ENCODE assay signal across 23 cellular contexts in the genomic region with DNA sequence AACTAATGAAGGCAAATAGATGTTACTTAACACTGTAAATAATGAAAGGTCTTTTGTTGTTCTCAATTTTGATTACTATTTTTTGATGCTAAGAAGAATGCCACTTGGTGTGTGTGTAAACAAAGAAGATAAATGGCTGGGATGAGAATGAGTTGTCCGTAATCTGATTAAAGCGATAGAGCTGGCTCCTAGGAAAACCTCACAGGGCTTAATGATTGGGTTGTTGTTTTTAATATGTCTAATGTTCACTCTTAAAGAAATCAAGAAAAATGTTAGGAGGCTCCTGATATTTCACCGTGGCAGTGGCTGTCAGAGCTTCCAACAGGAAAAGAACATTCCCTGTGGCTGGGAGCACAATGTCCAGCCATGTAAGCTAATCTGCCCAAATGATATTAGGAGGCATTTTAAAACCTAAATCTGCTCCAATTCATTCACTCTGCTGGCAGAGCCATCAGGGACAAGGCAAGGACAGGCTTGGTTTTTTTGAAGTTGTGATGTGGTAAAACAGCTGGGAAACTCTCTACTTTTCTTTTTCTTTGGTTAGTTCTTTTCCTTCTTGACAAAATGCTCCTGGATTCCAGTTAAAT.
DNase-seq lines count a peak whose midpoint lies in the region; TF ChIP-seq lines count a peak whose summit lies in the region.
"Had no signal": no experiment of that assay in that cellular context is flagged by ENCODE, and none has a peak within 500 bp of the region (broad histone marks: within the 10 kb centered on the region; RNA-seq: fewer than 3 reads in every experiment).

No MANE protein-coding gene starts in this region.

- H3K4me3 ChIP-seq in WERI-Rb-1 (ENCODE audit: low read depth, low read length) (peak overlapping the region; percentile 41), parathyroid adenoma (ENCODE audit: low read depth, low read length) (no peak overlapping the region)
- H3K4me3 ChIP-seq: body of pancreas, dorsolateral prefrontal cortex, gastroesophageal sphincter, left lung, PC-9, tibial artery had no signal

- in situ Hi-C loops in G401 (cut with HindIII; ENCODE audit: low sequenced_read_pairs): no loop called here

- no peak overlapping the region for H3K4me2 ChIP-seq in parathyroid adenoma (ENCODE audit: low read length)
- H3K4me2 ChIP-seq: PC-9 had no signal

- peak overlapping the region; percentile 60 for H3K27ac ChIP-seq in WERI-Rb-1
- no peak overlapping the region for H3K27ac ChIP-seq in parathyroid adenoma
- H3K27ac ChIP-seq: body of pancreas, dorsolateral prefrontal cortex, gastroesophageal sphincter, left lung, PC-9, tibial artery had no signal

- no peaks in the 10 kb centered on the region for H3K79me2 ChIP-seq in parathyroid adenoma

- TF ChIP-seq CTCF in WERI-Rb-1 (IDR thresholded peaks at IDR 0.05; ENCODE audit: low read depth, low read length) (no peak), parathyroid adenoma (IDR thresholded peaks at IDR 0.05) (no peak)

- no peaks in the 10 kb centered on the region for H3K27me3 ChIP-seq in WERI-Rb-1 (ENCODE audit: insufficient read depth, low read depth, severe bottlenecking)
- no peaks in the 10 kb centered on the region for H3K27me3 ChIP-seq in parathyroid adenoma (ENCODE audit: control insufficient read depth, insufficient read depth, low read length)
- H3K27me3 ChIP-seq: body of pancreas had no signal

- DNase-seq in NCI-H2196 treated with DMSO at 0.1 percent for 48 hours (lab: John Stamatoyannopoulos, UW; ENCODE audit: unreplicated experiment) (peak; percentile 88), NCI-H2196 (lab: John Stamatoyannopoulos, UW; ENCODE audit: unreplicated experiment) (no peak), G401 (ENCODE audit: low spot score) (peak; percentile 55), WERI-Rb-1 (peak; percentile 49), NOMO-1 treated with DMSO at 0.1 percent for 48 hours (lab: John Stamatoyannopoulos, UW; ENCODE audit: unreplicated experiment) (no peak)
- no peak for DNase-seq in stimulated activated naive CD4-positive, alpha-beta T cell (lab: John Stamatoyannopoulos, UW)
- DNase-seq: ACHN; activated CD4-positive, alpha-beta T cell treated with anti-CD3 and anti-CD28 coated beads, Interleukin-2, amount 10 ng/mL, durations not matched to agents 7 days and 5 days; activated naive CD4-positive, alpha-beta T cell treated with Interleukin-2 at 50 U/mL for 16 hours; activated T-cell treated with anti-CD3 and anti-CD28 coated beads, Interleukin-2, amount 50 U/mL, for 48 hours; BE2C; body of pancreas; dorsolateral prefrontal cortex; H7; left lung; mesenchymal stem cell; PC-9; small intestine; stimulated activated CD4-positive, alpha-beta T cell treated with anti-CD3 and anti-CD28 coated beads, Interleukin-1b, Interleukin-23, amount 100 ng/mL, for 48 hours; T-helper 9 cell; tibial artery had no signal

- no peak overlapping the region for H3K9ac ChIP-seq in parathyroid adenoma

- H3K4me1 ChIP-seq in parathyroid adenoma: peaks cover 3% of the 10 kb centered on the region
- H3K4me1 ChIP-seq: BE2C, body of pancreas, gastroesophageal sphincter, left lung, tibial artery had no signal

- H3K36me3 ChIP-seq in WERI-Rb-1 (no peaks in the 10 kb centered on the region), parathyroid adenoma (ENCODE audit: control insufficient read depth, insufficient read depth, low read length) (no peaks in the 10 kb centered on the region)
- H3K36me3 ChIP-seq: BE2C, gastroesophageal sphincter, left lung, tibial artery had no signal

- H2AFZ ChIP-seq in parathyroid adenoma: peak overlapping the region; percentile 56

- H3K9me3 ChIP-seq in WERI-Rb-1 (ENCODE audit: severe bottlenecking) (no peaks in the 10 kb centered on the region), parathyroid adenoma (ENCODE audit: control insufficient read depth, low read length) (no peaks in the 10 kb centered on the region)
- H3K9me3 ChIP-seq: BE2C, body of pancreas, gastroesophageal sphincter, left lung, tibial artery had no signal

Comparison
In these comparisons a context has a peak if more than half of its experiments do, and no peak if none do; other contexts are left out.
1. DNase-seq: peak in NCI-H2196 treated with DMSO at 0.1 percent for 48 hours (single experiment), G401 (single experiment) and WERI-Rb-1 (single experiment); none in NCI-H2196 (single experiment), stimulated activated naive CD4-positive, alpha-beta T cell (0 of 6) and NOMO-1 treated with DMSO at 0.1 percent for 48 hours (single experiment).